26 cellular contexts compared by ENCODE assay signal in genomic region chrX:105869676-105870075, GRCh38. TPM values are rescaled to one million over a fixed set of nuclear protein-coding genes. Genes with fewer than 3 reads are reported as not detected.
DNase-seq lines count a peak whose midpoint lies in the region; ATAC-seq, FAIRE-seq and TF ChIP-seq lines count a peak whose summit lies in the region.
"Had no signal": no experiment of that assay in that cellular context is flagged by ENCODE, and none has a peak within 500 bp of the region (broad histone marks: within the 10 kb centered on the region; RNA-seq: fewer than 3 reads in every experiment).

No MANE protein-coding gene starts in this region.

- H3K4me1 Mint-ChIP-seq in nephron = peaks cover 55% of the 10 kb centered on the region
- H3K4me1 Mint-ChIP-seq in CD14-positive monocyte = no peaks in the 10 kb centered on the region
- H3K4me1 Mint-ChIP-seq: CD4-positive, alpha-beta memory T cell had no signal

- H3K9me3 Mint-ChIP-seq in nephron (no peaks in the 10 kb centered on the region), CD14-positive monocyte (no peaks in the 10 kb centered on the region)

- no peaks in the 10 kb centered on the region for H3K4me1 ChIP-seq in uterus
- H3K4me1 ChIP-seq: BLaER1, Caco-2, Peyer's patch had no signal

- H3K4me3 ChIP-seq in bronchial epithelial cell (ENCODE audit: low read depth, low read length) = no peak overlapping the region
- H3K4me3 ChIP-seq in uterus = no peak overlapping the region
- H3K4me3 ChIP-seq: BLaER1, Peyer's patch had no signal

- H3K36me3 Mint-ChIP-seq in nephron (ENCODE audit: low read depth) = no peaks in the 10 kb centered on the region
- no peaks in the 10 kb centered on the region for H3K36me3 Mint-ChIP-seq in CD14-positive monocyte
- H3K36me3 Mint-ChIP-seq: CD4-positive, alpha-beta memory T cell had no signal

- no peak overlapping the region for H3K27ac ChIP-seq in uterus
- H3K27ac ChIP-seq: BLaER1, Peyer's patch had no signal

- no peak for ATAC-seq in GM21737 (IDR thresholded peaks at IDR 0.05; ENCODE audit: unreplicated experiment)
- ATAC-seq: HCT116 had no signal

- no peak for TF ChIP-seq POLR2A in uterus (IDR thresholded peaks at IDR 0.05)

- H3K36me3 ChIP-seq in bronchial epithelial cell (ENCODE audit: control insufficient read depth, insufficient read depth, low read length) (no peaks in the 10 kb centered on the region), uterus (no peaks in the 10 kb centered on the region)
- H3K36me3 ChIP-seq: BLaER1, Peyer's patch had no signal

- H3K9me3 ChIP-seq in uterus = no peaks in the 10 kb centered on the region
- H3K9me3 ChIP-seq: BLaER1, Caco-2, Peyer's patch had no signal

- H3K27ac Mint-ChIP-seq in nephron (peak overlapping the region; percentile 39 to 83 (median 55)), CD14-positive monocyte (no peak overlapping the region)
- H3K27ac Mint-ChIP-seq: CD4-positive, alpha-beta memory T cell had no signal

- DNase-seq in amniotic epithelial cell (ENCODE audit: low read depth) = peak; percentile 61
- DNase-seq in bronchial epithelial cell (ENCODE audit: low read depth) = peak; percentile 5
- peak; percentile 13 for DNase-seq in fibroblast of peridontal ligament (ENCODE audit: extremely low read depth)
- no peak for DNase-seq in uterus
- no peak for DNase-seq in CD14-positive monocyte (ENCODE audit: low spot score)
- DNase-seq in activated CD8-positive, alpha-beta memory T cell treated with anti-CD3 and anti-CD28 coated beads for 24 hours = no peak
- DNase-seq: Caco-2; CD4-positive, alpha-beta memory T cell; DMS 273 treated with DMSO at 0.1 percent for 48 hours; DND-41; GOT3; KG1; NCI-H1092; NCI-H1436; NCI-H187 treated with DMSO at 0.1 percent for 48 hours; NCI-H2107; NCI-H748 treated with DMSO at 0.1 percent for 48 hours; NK-92 treated with Interleukin-12 subunit alpha and Interleukin-12 subunit beta, amount 100 ng/mL, for 24 hours; Peyer's patch had no signal

- no peak for TF ChIP-seq CTCF in bronchial epithelial cell (IDR thresholded peaks at IDR 0.05; ENCODE audit: insufficient read depth, low read length, severe bottlenecking)
- TF ChIP-seq CTCF in nephron (IDR thresholded peaks at IDR 0.05; ENCODE audit: unreplicated experiment in 3 of 3) = no peak
- no peak for TF ChIP-seq CTCF in uterus (IDR thresholded peaks at IDR 0.05)
- no peak for TF ChIP-seq CTCF in CD14-positive monocyte (IDR thresholded peaks at IDR 0.05)

- no peak for FAIRE-seq in bronchial epithelial cell (lab: Jason Lieb, UNC)
- FAIRE-seq: GM12891 had no signal

- no peaks in the 10 kb centered on the region for H3K27me3 Mint-ChIP-seq in nephron (ENCODE audit: low read depth)
- peaks cover 0 to 5% (median 0%) of the 10 kb centered on the region in 3 donors for H3K27me3 Mint-ChIP-seq in CD14-positive monocyte (ENCODE audit: low read depth in 3 of 3)
- H3K27me3 Mint-ChIP-seq: CD4-positive, alpha-beta memory T cell had no signal

- H3K4me3 Mint-ChIP-seq in nephron = no peak overlapping the region
- H3K4me3 Mint-ChIP-seq in CD14-positive monocyte = no peak overlapping the region
- H3K4me3 Mint-ChIP-seq: CD4-positive, alpha-beta memory T cell had no signal

- H3K27me3 ChIP-seq in bronchial epithelial cell (ENCODE audit: control insufficient read depth, insufficient read depth, low read length) = no peaks in the 10 kb centered on the region
- no peaks in the 10 kb centered on the region for H3K27me3 ChIP-seq in uterus
- H3K27me3 ChIP-seq: Peyer's patch had no signal

- intact Hi-C loops in uterus (cut with DNase I; ENCODE audit: low total_unique reads) (no loop called here), CD14-positive monocyte (cut with micrococcal nuclease) (no loop called here)

RNA-seq across cellular contexts. Expression of gene NRK, which starts 47.3 kb away (rescaled TPM):
- total RNA-seq in bronchial epithelial cell (not detected in 2 replicates), uterus (10 to 100 TPM in 1 of 4 donors, 1 to 10 TPM in 3; 1.5 to 30.2 (median 2.8) TPM)
- polyA plus RNA-seq in CD14-positive monocyte = not detected
- total RNA-seq: CD4-positive, alpha-beta memory T cell; HT1080; NCI-H460 had no signal
- polyA plus RNA-seq: CD4-positive, alpha-beta memory T cell had no signal

Comparison
In these comparisons a context has a peak if more than half of its experiments do, and no peak if none do; other contexts are left out.
1. DNase-seq: peak in amniotic epithelial cell (single experiment), bronchial epithelial cell (single experiment) and fibroblast of peridontal ligament (single experiment); none in uterus (0 of 2), CD14-positive monocyte (single experiment) and activated CD8-positive, alpha-beta memory T cell treated with anti-CD3 and anti-CD28 coated beads for 24 hours (single experiment).
2. H3K27ac Mint-ChIP-seq: peak in nephron (3 of 3); none in CD14-positive monocyte (0 of 7).